In the genomic region with DNA sequence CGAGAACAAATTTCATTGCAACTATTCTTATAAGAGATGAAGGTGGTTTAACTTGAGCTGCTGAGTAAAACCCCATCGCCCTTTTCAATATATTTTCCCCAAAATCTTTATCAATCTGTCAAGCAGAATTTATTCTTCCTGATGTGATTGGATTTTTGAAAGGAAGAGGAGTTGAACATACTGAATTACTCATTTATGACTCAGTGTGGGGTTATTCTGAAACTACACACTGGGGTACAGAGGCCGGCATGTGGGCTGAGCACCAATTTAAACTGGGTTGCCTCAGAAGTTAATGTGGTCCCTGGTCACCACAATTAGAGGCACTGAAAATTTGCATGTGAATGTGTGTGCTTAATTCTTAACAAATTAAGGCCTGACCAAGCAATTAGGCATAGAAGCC, we compare ENCODE assay signal across 14 cellular contexts.
DNase-seq lines count a peak whose midpoint lies in the region; TF ChIP-seq lines count a peak whose summit lies in the region.
"Had no signal": no experiment of that assay in that cellular context is flagged by ENCODE, and none has a peak within 500 bp of the region (broad histone marks: within the 10 kb centered on the region; RNA-seq: fewer than 3 reads in every experiment).

No MANE protein-coding gene starts in this region.

- in situ Hi-C loops in astrocyte of the cerebellum (cut with HindIII; ENCODE audit: low sequenced_read_pairs), result no loop called here

- H3K27ac ChIP-seq in ascending aorta, result no peak overlapping the region
- H3K27ac ChIP-seq in SJCRH30, result no peak overlapping the region
- H3K27ac ChIP-seq: BLaER1 treated with 17β-estradiol and CSF1 and Interleukin-3, amounts not matched to agents 10 nM and 100 nM; psoas muscle; thyroid gland had no signal

- H3K27me3 ChIP-seq in BJ (ENCODE audit: control insufficient read depth, insufficient read depth, low read length) (no peaks in the 10 kb centered on the region), kidney epithelial cell (ENCODE audit: control insufficient read depth, insufficient read depth, low read length) (no peaks in the 10 kb centered on the region), ascending aorta (no peaks in the 10 kb centered on the region), SJCRH30 (no peaks in the 10 kb centered on the region)
- H3K27me3 ChIP-seq: BLaER1 treated with 17β-estradiol and CSF1 and Interleukin-3, amounts not matched to agents 10 nM and 100 nM; thyroid gland had no signal

- no peak overlapping the region for H3K4me3 ChIP-seq in BJ (ENCODE audit: low read depth, low read length)
- H3K4me3 ChIP-seq in astrocyte of the cerebellum (ENCODE audit: low read depth, low read length), result no peak overlapping the region
- H3K4me3 ChIP-seq in kidney epithelial cell (ENCODE audit: low read depth, low read length), result no peak overlapping the region
- no peak overlapping the region for H3K4me3 ChIP-seq in ascending aorta
- no peak overlapping the region for H3K4me3 ChIP-seq in SJCRH30
- H3K4me3 ChIP-seq: BLaER1 treated with 17β-estradiol and CSF1 and Interleukin-3, amounts not matched to agents 10 nM and 100 nM; psoas muscle; thyroid gland had no signal

- TF ChIP-seq CTCF in BJ (IDR thresholded peaks at IDR 0.05; ENCODE audit: insufficient read depth, low read depth, low read length), result no peak
- TF ChIP-seq CTCF in astrocyte of the cerebellum (IDR thresholded peaks at IDR 0.05; ENCODE audit: low read depth, low read length, missing control alignments), result no peak
- TF ChIP-seq CTCF in kidney epithelial cell (IDR thresholded peaks at IDR 0.05; ENCODE audit: insufficient read depth, low read length, poor library complexity, severe bottlenecking), result no peak
- no peak for TF ChIP-seq CTCF in ascending aorta (IDR thresholded peaks at IDR 0.05)

- DNase-seq in BJ (ENCODE audit: low read depth) (peak; percentile 15), HS-5 (ENCODE audit: low read depth) (peak; percentile 55), astrocyte of the cerebellum (ENCODE audit: low read depth) (peak; percentile 47), kidney epithelial cell (ENCODE audit: low read depth) (peak; percentile 25), ascending aorta (ENCODE audit: low spot score in 2 of 2) (no peak), NCI-H2029 treated with DMSO at 0.1 percent for 48 hours (lab: John Stamatoyannopoulos, UW) (no peak), SJCRH30 (no peak), NCI-H446 (lab: John Stamatoyannopoulos, UW) (no peak)
- DNase-seq: activated CD4-positive, alpha-beta T cell treated with anti-CD3 and anti-CD28 coated beads, Interleukin-2, amount 10 ng/mL, durations not matched to agents 7 days and 5 days; DMS53; effector CD4-positive, alpha-beta T cell; psoas muscle; thyroid gland had no signal

- H3K36me3 ChIP-seq in BJ (ENCODE audit: control insufficient read depth, insufficient read depth, low read length) (no peaks in the 10 kb centered on the region), kidney epithelial cell (ENCODE audit: control insufficient read depth, insufficient read depth, low read length) (peaks cover 1% of the 10 kb centered on the region), ascending aorta (no peaks in the 10 kb centered on the region), SJCRH30 (no peaks in the 10 kb centered on the region)
- H3K36me3 ChIP-seq: BLaER1 treated with 17β-estradiol and CSF1 and Interleukin-3, amounts not matched to agents 10 nM and 100 nM; thyroid gland had no signal

- intact Hi-C loops in ascending aorta (cut with DNase I), result no loop called here

- POLR2A ChIA-PET in BJ (lab: Charles Lee), result no interaction called here

- CTCF ChIA-PET in BJ (lab: Yijun Ruan, JAX), result no interaction called here

- H3K9me3 ChIP-seq in ascending aorta, result no peaks in the 10 kb centered on the region
- no peaks in the 10 kb centered on the region for H3K9me3 ChIP-seq in SJCRH30 (replicated peaks)
- H3K9me3 ChIP-seq: BLaER1 treated with 17β-estradiol and CSF1 and Interleukin-3, amounts not matched to agents 10 nM and 100 nM; psoas muscle; thyroid gland had no signal

- H3K4me1 ChIP-seq in ascending aorta, result no peaks in the 10 kb centered on the region
- H3K4me1 ChIP-seq in SJCRH30, result peaks cover 18% of the 10 kb centered on the region
- H3K4me1 ChIP-seq: BLaER1 treated with 17β-estradiol and CSF1 and Interleukin-3, amounts not matched to agents 10 nM and 100 nM; psoas muscle had no signal

Comparison
In these comparisons a context has a peak if more than half of its experiments do, and no peak if none do; other contexts are left out.
1. DNase-seq: peak in BJ (single experiment), HS-5 (single experiment), astrocyte of the cerebellum (single experiment) and kidney epithelial cell (single experiment); none in ascending aorta (0 of 2), NCI-H2029 treated with DMSO at 0.1 percent for 48 hours (single experiment), SJCRH30 (0 of 2) and NCI-H446 (0 of 2).